ENCODE assay signal across 14 cellular contexts in genomic region chr3:110859993-110860392, GRCh38.
DNase-seq lines count a peak whose midpoint lies in the region; ATAC-seq and TF ChIP-seq lines count a peak whose summit lies in the region.
"Had no signal": no experiment of that assay in that cellular context is flagged by ENCODE, and none has a peak within 500 bp of the region (broad histone marks: within the 10 kb centered on the region; RNA-seq: fewer than 3 reads in every experiment).

No MANE protein-coding gene starts in this region.

- H3K4me1 Mint-ChIP-seq in GM23338: no peaks in the 10 kb centered on the region
- H3K4me1 Mint-ChIP-seq: CD14-positive monocyte; CD4-positive, alpha-beta memory T cell; H9 had no signal

- H3K4me1 ChIP-seq in GM23338 (ENCODE audit: insufficient read depth) (no peaks in the 10 kb centered on the region), HCT116 (ENCODE audit: control insufficient read depth in 1 of 2, insufficient read depth in 2 of 2, low read length in 2 of 2) (no peaks in the 10 kb centered on the region)

- RAD21 ChIA-PET in HCT116 (lab: Charles Lee; ENCODE audit: low non-redundant PET in 1 of 2, low total read pairs in 2 of 2, uncharacterized antibody in 2 of 2, unreplicated experiment in 2 of 2): no interaction called here

- H3K9me3 Mint-ChIP-seq in GM23338: no peaks in the 10 kb centered on the region
- H3K9me3 Mint-ChIP-seq: CD4-positive, alpha-beta memory T cell; H9 had no signal

- H3K27me3 Mint-ChIP-seq in GM23338 (ENCODE audit: insufficient read depth, low read depth, poor library complexity): no peaks in the 10 kb centered on the region
- H3K27me3 Mint-ChIP-seq: CD4-positive, alpha-beta memory T cell had no signal

- H4K20me1 ChIP-seq in GM23338 (replicated peaks; ENCODE audit: insufficient read depth) (no peaks in the 10 kb centered on the region), HCT116 (ENCODE audit: insufficient read depth) (no peaks in the 10 kb centered on the region)

- H3K4me3 Mint-ChIP-seq in GM23338: no peak overlapping the region
- H3K4me3 Mint-ChIP-seq: CD14-positive monocyte; CD4-positive, alpha-beta memory T cell; H9 had no signal

- TF ChIP-seq RAD21 in HCT116 (IDR thresholded peaks at IDR 0.05; ENCODE audit: low read depth): no peak

- TF ChIP-seq CTCF in GM23338 (conservative IDR thresholded peaks at IDR 0.05; ENCODE audit: low read depth in 2 of 2) (no peak), HCT116 (IDR thresholded peaks at IDR 0.05 in 2 of 3, conservative IDR thresholded peaks at IDR 0.05 in 1 of 3; ENCODE audit: borderline replicate concordance in 1 of 3, insufficient read depth in 1 of 3, low read depth in 2 of 3, low read length in 2 of 3) (no peak), epithelial cell of esophagus (IDR thresholded peaks at IDR 0.05; ENCODE audit: insufficient read depth, low read depth, low read length, missing control alignments) (no peak)

- no peaks in the 10 kb centered on the region for H3K27me3 ChIP-seq in GM23338 (ENCODE audit: insufficient read depth)
- H3K27me3 ChIP-seq in HCT116 (ENCODE audit: insufficient read depth, low read length): no peaks in the 10 kb centered on the region

- H3K9me3 ChIP-seq in HCT116 (ENCODE audit: control insufficient read depth in 1 of 2, insufficient read depth in 1 of 2, low read depth in 1 of 2, low read length in 2 of 2): no peaks in the 10 kb centered on the region

- no peak for DNase-seq in GM23338 (ENCODE audit: low spot score)
- no peak for DNase-seq in HCT116 (ENCODE audit: low read depth, low spot score)
- DNase-seq in NCI-H69 (lab: John Stamatoyannopoulos, UW): peak; percentile 18
- peak; percentile 6 for DNase-seq in epithelial cell of esophagus (ENCODE audit: low read depth)
- no peak for DNase-seq in SW480 (ENCODE audit: low spot score)
- no peak for DNase-seq in C1 segment of cervical spinal cord (lab: John Stamatoyannopoulos, UW)
- DNase-seq in NCI-H774 (lab: John Stamatoyannopoulos, UW): no peak
- DNase-seq: ACHN; Calu3; CD4-positive, alpha-beta memory T cell; DMS79 treated with DMSO at 0.1 percent for 48 hours; GF-D8; H9 had no signal

- BruUV-seq in HCT116 (replicated peaks; lab: Mats Ljungman, UMichigan): no TSS peak

- H3K79me2 ChIP-seq in GM23338 (replicated peaks; ENCODE audit: insufficient read depth) (no peaks in the 10 kb centered on the region), HCT116 (ENCODE audit: insufficient read depth, low read length) (no peaks in the 10 kb centered on the region)

- H3K4me3 ChIP-seq in GM23338: no peak overlapping the region
- no peak overlapping the region for H3K4me3 ChIP-seq in HCT116 (replicated peaks in 1 of 2; ENCODE audit: low read depth in 1 of 2, low read length in 2 of 2)
- no peak overlapping the region for H3K4me3 ChIP-seq in epithelial cell of esophagus (ENCODE audit: low read length)

- no peak overlapping the region for H3K9ac ChIP-seq in HCT116 (ENCODE audit: low read length)

- CTCF ChIA-PET in HCT116 (lab: Charles Lee): no interaction called here

- H3K27ac ChIP-seq in GM23338 (ENCODE audit: low read depth): no peak overlapping the region
- H3K27ac ChIP-seq in HCT116 (ENCODE audit: low read depth, low read length): no peak overlapping the region

- ATAC-seq in GM23338 (no peak), HCT116 (no peak)

- no peaks in the 10 kb centered on the region for H3F3A ChIP-seq in GM23338 (replicated peaks; ENCODE audit: low read depth)

- intact Hi-C loops in HCT116 (cut with micrococcal nuclease): no loop called here

- POLR2A ChIA-PET in HCT116 (lab: Charles Lee): no interaction called here

- no peaks in the 10 kb centered on the region for H3K36me3 Mint-ChIP-seq in GM23338 (ENCODE audit: low read depth)
- H3K36me3 Mint-ChIP-seq: CD14-positive monocyte; CD4-positive, alpha-beta memory T cell had no signal

- H3K36me3 ChIP-seq in GM23338 (ENCODE audit: insufficient read depth) (no peaks in the 10 kb centered on the region; the same call in 1 of the 2 replicates), HCT116 (ENCODE audit: control insufficient read depth in 1 of 2, insufficient read depth in 2 of 2, low read length in 2 of 2) (no peaks in the 10 kb centered on the region)

- TF ChIP-seq POLR2A in HCT116 (IDR thresholded peaks at IDR 0.05; ENCODE audit: borderline replicate concordance, extremely low read depth, insufficient read depth, insufficient read length): no peak

- no peak overlapping the region for H3K27ac Mint-ChIP-seq in GM23338
- H3K27ac Mint-ChIP-seq: CD14-positive monocyte; CD4-positive, alpha-beta memory T cell had no signal

- H2AFZ ChIP-seq in GM23338: 0 out of 2 replicates have a peak overlapping the region, but pooled peaks have one; percentile 19
- peak overlapping the region; percentile 24 for H2AFZ ChIP-seq in HCT116 (ENCODE audit: low read depth, low read length, poor library complexity, severe bottlenecking)

- no peak overlapping the region for H3K4me2 ChIP-seq in GM23338
- H3K4me2 ChIP-seq in HCT116 (ENCODE audit: low read length): no peak overlapping the region

- H3K9me2 ChIP-seq in GM23338 (ENCODE audit: insufficient read depth): peaks cover 17% of the 10 kb centered on the region
- H3K9me2 ChIP-seq in HCT116 (ENCODE audit: insufficient read depth): no peaks in the 10 kb centered on the region

TF ChIP-seq in GM23338, 12 proteins besides CTCF, POLR2A, EP300 and RAD21 (continues in another document):
- TF ChIP-seq STAT1 (IDR thresholded peaks at IDR 0.05; ENCODE audit: unreplicated experiment) (no peak), POLR2AphosphoS5 (IDR thresholded peaks at IDR 0.05; ENCODE audit: low read depth) (no peak), JUNB (IDR thresholded peaks at IDR 0.05; ENCODE audit: unreplicated experiment) (no peak), EZH2 (IDR thresholded peaks at IDR 0.05; ENCODE audit: low read depth, unreplicated experiment) (no peak), ETS1 (IDR thresholded peaks at IDR 0.05) (no peak)

TF ChIP-seq in HCT116, 20 proteins besides CTCF, POLR2A, EP300 and RAD21:
- TF ChIP-seq ZBTB33 (IDR thresholded peaks at IDR 0.05; ENCODE audit: extremely low read depth, insufficient replicate concordance, low read length) (no peak), TCF7L2 (IDR thresholded peaks at IDR 0.05; ENCODE audit: borderline replicate concordance, extremely low read depth, insufficient read depth, insufficient read length) (no peak), POLR2AphosphoS5 (IDR thresholded peaks at IDR 0.05; ENCODE audit: low read depth, low read length) (no peak), ELF1 (IDR thresholded peaks at IDR 0.05; ENCODE audit: borderline replicate concordance, low read depth) (no peak), ZNF274 (IDR thresholded peaks at IDR 0.05; ENCODE audit: low read depth, low read length) (no peak)

Comparison
In these comparisons a context has a peak if more than half of its experiments do, and no peak if none do; other contexts are left out.
1. DNase-seq: peak in NCI-H69 (single experiment) and epithelial cell of esophagus (single experiment); none in GM23338 (single experiment), HCT116 (single experiment), SW480 (single experiment), C1 segment of cervical spinal cord (0 of 14) and NCI-H774 (single experiment).